8 cellular contexts compared by ENCODE assay signal in genomic region chr7:86814980-86815379, GRCh38.
DNase-seq lines count a peak whose midpoint lies in the region; ATAC-seq and TF ChIP-seq lines count a peak whose summit lies in the region.

No MANE protein-coding gene starts in this region.

- 10 to 13% methylated on average over 4 of the region's 4 CpGs for WGBS in aorta, 2 donors

- H3K9me2 ChIP-seq in DOHH2 (replicated peaks; ENCODE audit: control insufficient read depth, low read length): no peaks in the 10 kb centered on the region

- no peaks in the 10 kb centered on the region for H3K4me1 Mint-ChIP-seq in activated T-helper 1 cell treated with anti-CD3 and anti-CD28 coated beads, Interleukin-12 subunit alpha, Interleukin-12 subunit beta, Interleukin-2, Interleukin-4 antibody, amounts not matched to agents 30 ng/mL and 10 ng/mL and 1 ng/mL, durations not matched to agents 14 hours and 24 hours and 36 hours (ENCODE audit: low read depth)

- BruUV-seq in Panc1 (replicated peaks; lab: Mats Ljungman, UMichigan): no TSS peak

- H3K36me3 ChIP-seq in DOHH2 (ENCODE audit: control insufficient read depth, low read length): no peaks in the 10 kb centered on the region
- H3K36me3 ChIP-seq in Panc1 (ENCODE audit: control insufficient read depth, insufficient read depth, low read length): no peaks in the 10 kb centered on the region
- H3K36me3 ChIP-seq in aorta (ENCODE audit: control insufficient read depth in 1 of 2, insufficient read depth in 2 of 2, low read length in 1 of 2): no peaks in the 10 kb centered on the region

- H3K27ac ChIP-seq in DOHH2 (ENCODE audit: low read depth, low read length) (no peak overlapping the region), Panc1 (ENCODE audit: low read length) (no peak overlapping the region), aorta (ENCODE audit: low read depth in 1 of 2, low read length in 2 of 2) (no peak overlapping the region)

- in situ Hi-C loops in Panc1 (cut with HindIII; ENCODE audit: low pct_unique_long_range_greater_than_20kb, low sequenced_read_pairs): no loop called here

- ATAC-seq in HG02798 (IDR thresholded peaks at IDR 0.05; ENCODE audit: poor library complexity, unreplicated experiment): peak; percentile 63
- ATAC-seq in Panc1: no peak
- ATAC-seq in aorta (ENCODE audit: low FRiP score): no peak

- H3K4me2 ChIP-seq in DOHH2 (ENCODE audit: low read length): no peak overlapping the region

- H3K27ac Mint-ChIP-seq in activated T-helper 1 cell treated with anti-CD3 and anti-CD28 coated beads, Interleukin-12 subunit alpha, Interleukin-12 subunit beta, Interleukin-2, Interleukin-4 antibody, amounts not matched to agents 30 ng/mL and 10 ng/mL and 1 ng/mL, durations not matched to agents 14 hours and 24 hours and 36 hours: no peak overlapping the region

- POLR2A ChIA-PET in Panc1 (lab: Charles Lee): no interaction called here

- DNase-seq in Panc1 (ENCODE audit: low read depth, low spot score): peak; percentile 12
- DNase-seq in head of caudate nucleus: peak in 31 of 42 donors; percentile 6 to 81 (median 42)
- DNase-seq in GDM1 (lab: John Stamatoyannopoulos, UW): no peak
- no peak for DNase-seq in activated T-helper 1 cell treated with anti-CD3 and anti-CD28 coated beads, Interleukin-12 subunit alpha, Interleukin-12 subunit beta, Interleukin-2, Interleukin-4 antibody, amounts not matched to agents 30 ng/mL and 10 ng/mL and 1 ng/mL, durations not matched to agents 14 hours and 24 hours and 36 hours (ENCODE audit: low spot score)
- DNase-seq in cortex of kidney (lab: John Stamatoyannopoulos, UW): no peak
- no peak for DNase-seq in aorta

- intact Hi-C loops in Panc1 (cut with micrococcal nuclease; ENCODE audit: unreplicated experiment): loop anchor here (5.0 to 10.0 kb wide), 3 partner anchors 210 to 920 kb away; no protein-coding TSS in a partner anchor
- intact Hi-C loops in head of caudate nucleus (cut with DNase I): no loop called here
- intact Hi-C loops in activated T-helper 1 cell treated with anti-CD3 and anti-CD28 coated beads, Interleukin-12 subunit alpha, Interleukin-12 subunit beta, Interleukin-2, Interleukin-4 antibody, amounts not matched to agents 30 ng/mL and 10 ng/mL and 1 ng/mL, durations not matched to agents 14 hours and 24 hours and 36 hours (cut with micrococcal nuclease): no loop called here
- intact Hi-C loops in aorta (cut with DNase I): no loop called here

- no peaks in the 10 kb centered on the region for H3K9me3 Mint-ChIP-seq in activated T-helper 1 cell treated with anti-CD3 and anti-CD28 coated beads, Interleukin-12 subunit alpha, Interleukin-12 subunit beta, Interleukin-2, Interleukin-4 antibody, amounts not matched to agents 30 ng/mL and 10 ng/mL and 1 ng/mL, durations not matched to agents 14 hours and 24 hours and 36 hours

- H3K36me3 Mint-ChIP-seq in activated T-helper 1 cell treated with anti-CD3 and anti-CD28 coated beads, Interleukin-12 subunit alpha, Interleukin-12 subunit beta, Interleukin-2, Interleukin-4 antibody, amounts not matched to agents 30 ng/mL and 10 ng/mL and 1 ng/mL, durations not matched to agents 14 hours and 24 hours and 36 hours (ENCODE audit: low read depth): no peaks in the 10 kb centered on the region

- H3K4me3 ChIP-seq in DOHH2 (ENCODE audit: low read length) (no peak overlapping the region), Panc1 (ENCODE audit: low read depth in 2 of 2, low read length in 2 of 2) (no peak overlapping the region), aorta (ENCODE audit: low read length in 2 of 2) (no peak overlapping the region)

- no peak overlapping the region for H3K4me3 Mint-ChIP-seq in activated T-helper 1 cell treated with anti-CD3 and anti-CD28 coated beads, Interleukin-12 subunit alpha, Interleukin-12 subunit beta, Interleukin-2, Interleukin-4 antibody, amounts not matched to agents 30 ng/mL and 10 ng/mL and 1 ng/mL, durations not matched to agents 14 hours and 24 hours and 36 hours

- peaks cover 6% of the 10 kb centered on the region for H3K27me3 Mint-ChIP-seq in activated T-helper 1 cell treated with anti-CD3 and anti-CD28 coated beads, Interleukin-12 subunit alpha, Interleukin-12 subunit beta, Interleukin-2, Interleukin-4 antibody, amounts not matched to agents 30 ng/mL and 10 ng/mL and 1 ng/mL, durations not matched to agents 14 hours and 24 hours and 36 hours (ENCODE audit: insufficient read depth)

- no peaks in the 10 kb centered on the region for H4K20me1 ChIP-seq in DOHH2 (ENCODE audit: control insufficient read depth, insufficient read depth, low read depth, low read length)

- H3F3A ChIP-seq in DOHH2 (ENCODE audit: control insufficient read depth, insufficient read depth): no peaks in the 10 kb centered on the region

- CTCF ChIA-PET in Panc1 (lab: Charles Lee): no interaction called here

- H3K79me2 ChIP-seq in DOHH2 (ENCODE audit: control insufficient read depth, low read length): no peaks in the 10 kb centered on the region

- H3K27me3 ChIP-seq in DOHH2 (ENCODE audit: control insufficient read depth, low read length) (peaks cover 6% of the 10 kb centered on the region; the same call in 1 of the 2 replicates), Panc1 (ENCODE audit: control insufficient read depth, insufficient read depth, low read length) (no peaks in the 10 kb centered on the region), aorta (ENCODE audit: control insufficient read depth in 1 of 2, insufficient read depth in 2 of 2, low read length in 1 of 2) (no peaks in the 10 kb centered on the region)

- H3K4me1 ChIP-seq in DOHH2 (ENCODE audit: control insufficient read depth, low read length) (no peaks in the 10 kb centered on the region), Panc1 (ENCODE audit: control insufficient read depth, insufficient read depth, low read length) (no peaks in the 10 kb centered on the region), aorta (ENCODE audit: control insufficient read depth in 1 of 2, insufficient read depth in 2 of 2, low read length in 2 of 2) (no peaks in the 10 kb centered on the region)

- peak; percentile 73 for TF ChIP-seq CTCF in DOHH2 (IDR thresholded peaks at IDR 0.05; ENCODE audit: low read depth, low read length, poor library complexity, severe bottlenecking)
- TF ChIP-seq CTCF in Panc1 (IDR thresholded peaks at IDR 0.05): peak; percentile 54; the same call in 1 of the 2 replicates

- H3K9me3 ChIP-seq in DOHH2 (ENCODE audit: control insufficient read depth, insufficient read depth, low read length): no peaks in the 10 kb centered on the region
- H3K9me3 ChIP-seq in Panc1 (ENCODE audit: control insufficient read depth, insufficient read depth, low read depth, low read length): no peaks in the 10 kb centered on the region
- H3K9me3 ChIP-seq in aorta (ENCODE audit: control insufficient read depth, low read length): no peaks in the 10 kb centered on the region

Comparison
In these comparisons a context has a peak if more than half of its experiments do, and no peak if none do; other contexts are left out.
1. DNase-seq: peak in Panc1 (single experiment) and head of caudate nucleus (31 of 42); none in GDM1 (single experiment), activated T-helper 1 cell treated with anti-CD3 and anti-CD28 coated beads, Interleukin-12 subunit alpha, Interleukin-12 subunit beta, Interleukin-2, Interleukin-4 antibody, amounts not matched to agents 30 ng/mL and 10 ng/mL and 1 ng/mL, durations not matched to agents 14 hours and 24 hours and 36 hours (single experiment), cortex of kidney (single experiment) and aorta (0 of 2).